19 cellular contexts compared by ENCODE assay signal in the genomic region with DNA sequence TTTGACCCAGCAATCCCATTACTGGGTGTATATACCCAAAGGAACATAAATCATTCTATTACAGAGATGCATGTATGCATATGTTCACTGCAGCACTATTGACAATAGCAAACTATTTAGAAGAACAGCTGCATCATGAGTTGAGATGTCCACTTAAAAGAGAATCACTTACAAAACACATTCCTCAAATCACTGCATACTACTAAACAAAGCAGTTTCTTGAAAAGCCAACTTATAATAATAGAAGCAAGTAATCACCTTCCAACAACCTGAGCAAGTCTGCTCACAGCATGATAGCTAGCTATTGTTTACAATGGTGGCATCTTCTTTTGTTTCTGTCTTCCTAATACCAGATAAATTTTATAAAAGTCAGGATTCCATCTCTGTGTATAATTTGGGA.
A peak's percentile ranks its signal among the peaks of the same experiment; 100 is the strongest.
DNase-seq lines count a peak whose midpoint lies in the region; FAIRE-seq and TF ChIP-seq lines count a peak whose summit lies in the region.
"Had no signal": no experiment of that assay in that cellular context is flagged by ENCODE, and none has a peak within 500 bp of the region (broad histone marks: within the 10 kb centered on the region; RNA-seq: fewer than 3 reads in every experiment).

No MANE protein-coding gene starts in this region.

- BruUV-seq in mammary epithelial cell (replicated peaks; lab: Mats Ljungman, UMichigan), result no TSS peak
- BruUV-seq in MCF 10A (replicated peaks; lab: Mats Ljungman, UMichigan), result no TSS peak

- no peak overlapping the region for H3K27ac Mint-ChIP-seq in MCF 10A (ENCODE audit: low read depth, unreplicated experiment)
- H3K27ac Mint-ChIP-seq: CD4-positive, alpha-beta memory T cell had no signal

- H2BK20ac ChIP-seq in H1 (ENCODE audit: low read length), result no peak overlapping the region; the same call in 1 of the 2 replicates

- H3K79me1 ChIP-seq in H1 (ENCODE audit: low read depth, low read length) (no peaks in the 10 kb centered on the region), mesendoderm (ENCODE audit: low read length) (no peaks in the 10 kb centered on the region)

- in situ Hi-C loops in mammary epithelial cell (cut with MboI; ENCODE audit: low sequenced_read_pairs in 2 of 2), result no loop called here

- H3K23ac ChIP-seq in H1 (ENCODE audit: insufficient read length) (no peak overlapping the region), mesendoderm (ENCODE audit: low read length) (no peak overlapping the region)

- no peaks in the 10 kb centered on the region for H3K27me3 Mint-ChIP-seq in MCF 10A (ENCODE audit: insufficient read depth, unreplicated experiment)
- H3K27me3 Mint-ChIP-seq: CD4-positive, alpha-beta memory T cell had no signal

- CTCF ChIA-PET in mammary epithelial cell (lab: Charles Lee; ENCODE audit: low non-redundant PET) (no interaction called here), MCF 10A (lab: Yijun Ruan, JAX) (interaction anchor here (0.8 to 1.5 kb wide), 3 partner anchors 421 to 609 kb away, joined by 3 to 5 read pairs (median 5); no protein-coding TSS in a partner anchor), H1 (lab: Charles Lee; ENCODE audit: partially characterized antibody) (interaction anchor here (1.0 to 2.1 kb wide), 3 partner anchors 12 to 38 kb away, joined by 3 to 5 read pairs (median 5); no protein-coding TSS in a partner anchor)

- H2BK5ac ChIP-seq in H1 (ENCODE audit: low read depth, low read length) (no peak overlapping the region), mesendoderm (ENCODE audit: low read length) (no peak overlapping the region)

- H3K36me3 ChIP-seq in mammary epithelial cell (ENCODE audit: insufficient read depth, low read length) (no peaks in the 10 kb centered on the region), H1 (ENCODE audit: control insufficient read depth in 2 of 4, insufficient read depth in 4 of 4, low read length in 3 of 4) (no peaks in the 10 kb centered on the region), mesendoderm (ENCODE audit: control insufficient read depth, insufficient read depth, low read length) (no peaks in the 10 kb centered on the region), SJCRH30 (no peaks in the 10 kb centered on the region)
- H3K36me3 ChIP-seq: HAP-1 had no signal

- H3K4me3 ChIP-seq in mammary epithelial cell (replicated peaks in 1 of 3; ENCODE audit: insufficient read depth in 1 of 3, low read depth in 2 of 3, low read length in 3 of 3), result no peak overlapping the region
- no peak overlapping the region for H3K4me3 ChIP-seq in H1 (ENCODE audit: extremely low read depth in 1 of 4, insufficient read depth in 2 of 4, low read depth in 3 of 4, low read length in 4 of 4)
- no peak overlapping the region for H3K4me3 ChIP-seq in mesendoderm (ENCODE audit: low read length)
- no peak overlapping the region for H3K4me3 ChIP-seq in SJCRH30
- H3K4me3 ChIP-seq: A549, HAP-1 had no signal

- peaks cover 13% of the 10 kb centered on the region for H3K4me1 Mint-ChIP-seq in MCF 10A (ENCODE audit: insufficient read depth, unreplicated experiment)
- H3K4me1 Mint-ChIP-seq: CD4-positive, alpha-beta memory T cell had no signal

- H3K4me1 ChIP-seq in mammary epithelial cell (ENCODE audit: insufficient read depth, low read length) (peaks cover 30% of the 10 kb centered on the region), H1 (replicated peaks in 1 of 4; ENCODE audit: control insufficient read depth in 3 of 4, insufficient read depth in 4 of 4, low read length in 3 of 4) (peaks cover 6 to 16% (median 11%) of the 10 kb centered on the region in 4 experiments; a peak in 5 of 7 replicates), mesendoderm (ENCODE audit: control insufficient read depth, low read depth, low read length) (peaks cover 5% of the 10 kb centered on the region), SJCRH30 (no peaks in the 10 kb centered on the region)
- H3K4me1 ChIP-seq: A549, HAP-1 had no signal

- H3K9me3 ChIP-seq in mammary epithelial cell (replicated peaks; ENCODE audit: insufficient read depth, low read length) (no peaks in the 10 kb centered on the region), H1 (ENCODE audit: insufficient read depth in 2 of 2, low read depth in 1 of 2, low read length in 1 of 2) (no peaks in the 10 kb centered on the region), SJCRH30 (replicated peaks) (no peaks in the 10 kb centered on the region)
- H3K9me3 ChIP-seq: A549, HAP-1 had no signal

- no peak for TF ChIP-seq RAD21 in H1 (IDR thresholded peaks at IDR 0.05 in 1 of 2, conservative IDR thresholded peaks at IDR 0.05 in 1 of 2; ENCODE audit: low read depth in 2 of 2, low read length in 2 of 2)

- H4K91ac ChIP-seq in H1 (replicated peaks; ENCODE audit: insufficient read length, low read length), result no peak overlapping the region

- no peak overlapping the region for H3K4ac ChIP-seq in H1 (replicated peaks; ENCODE audit: insufficient read length, low read depth, low read length)
- H3K4ac ChIP-seq in mesendoderm (ENCODE audit: low read depth, low read length), result no peak overlapping the region

- H3K56ac ChIP-seq in H1 (replicated peaks; ENCODE audit: insufficient read length, low read depth, low read length) (no peak overlapping the region), mesendoderm (ENCODE audit: low read length) (no peak overlapping the region)

- no peaks in the 10 kb centered on the region for H4K20me1 ChIP-seq in mammary epithelial cell (ENCODE audit: insufficient read depth, low read length)
- H4K20me1 ChIP-seq in H1 (replicated peaks in 1 of 2; ENCODE audit: control insufficient read depth in 1 of 2, insufficient read depth in 2 of 2, low read length in 2 of 2), result no peaks in the 10 kb centered on the region

- H2BK120ac ChIP-seq in H1 (replicated peaks; ENCODE audit: low read depth, low read length) (no peak overlapping the region), mesendoderm (ENCODE audit: low read depth, low read length) (no peak overlapping the region)

- POLR2A ChIA-PET in MCF 10A (lab: Yijun Ruan, JAX), result no interaction called here
- POLR2A ChIA-PET in H1 (lab: Charles Lee; ENCODE audit: partially characterized antibody), result interaction anchor here (1.2 kb wide), 1 partner anchor 296 kb away, joined by 3 read pairs; no protein-coding TSS in a partner anchor

- no peak for TF ChIP-seq EP300 in H1 (IDR thresholded peaks at IDR 0.05; ENCODE audit: borderline replicate concordance in 1 of 2, low read depth in 2 of 2, low read length in 2 of 2)

- peak overlapping the region; percentile 24 for H2AFZ ChIP-seq in mammary epithelial cell (ENCODE audit: low read depth, low read length)
- no peak overlapping the region for H2AFZ ChIP-seq in H1 (ENCODE audit: low read length)

- H3K27ac ChIP-seq in mammary epithelial cell (ENCODE audit: insufficient read depth, low read depth, low read length) (no peak overlapping the region), H1 (ENCODE audit: low read depth, low read length) (no peak overlapping the region), mesendoderm (ENCODE audit: low read depth, low read length) (no peak overlapping the region), SJCRH30 (no peak overlapping the region)
- H3K27ac ChIP-seq: 22Rv1, A549, C4-2B had no signal

- dilution Hi-C loops in mammary epithelial cell (cut with HindIII; ENCODE audit: low sequenced_read_pairs), result no loop called here

- H3K23me2 ChIP-seq in H1 (ENCODE audit: low read depth, low read length), result no peaks in the 10 kb centered on the region

- no peak overlapping the region for H2AK5ac ChIP-seq in H1 (ENCODE audit: low read depth, low read length)
- H2AK5ac ChIP-seq in mesendoderm (ENCODE audit: low read length), result no peak overlapping the region

- H3K9ac ChIP-seq in mammary epithelial cell (ENCODE audit: insufficient read depth, low read length), result no peak overlapping the region
- H3K9ac ChIP-seq in H1 (replicated peaks in 1 of 4; ENCODE audit: extremely low read depth in 1 of 4, low read depth in 3 of 4, low read length in 3 of 4), result no peak overlapping the region
- H3K9ac ChIP-seq in mesendoderm (ENCODE audit: low read length), result no peak overlapping the region

- H3K18ac ChIP-seq in H1 (ENCODE audit: extremely low read depth, low read length), result no peak overlapping the region
- H3K18ac ChIP-seq in mesendoderm (ENCODE audit: low read length), result no peak overlapping the region

- H3K27me3 ChIP-seq in mammary epithelial cell (ENCODE audit: insufficient read depth, low read length), result no peaks in the 10 kb centered on the region
- no peaks in the 10 kb centered on the region for H3K27me3 ChIP-seq in H1 (replicated peaks in 1 of 4; ENCODE audit: control insufficient read depth in 3 of 4, extremely low read depth in 1 of 4, insufficient read depth in 3 of 4, low read length in 3 of 4)
- no peaks in the 10 kb centered on the region for H3K27me3 ChIP-seq in mesendoderm (ENCODE audit: insufficient read depth, low read length, poor library complexity)
- H3K27me3 ChIP-seq in SJCRH30, result no peaks in the 10 kb centered on the region

- no peak for TF ChIP-seq POLR2A in H1 (IDR thresholded peaks at IDR 0.05; ENCODE audit: control extremely low read depth in 1 of 2, low read depth in 2 of 2, low read length in 2 of 2)

- H4K8ac ChIP-seq in H1 (ENCODE audit: extremely low read depth, insufficient read depth, low read length) (no peak overlapping the region), mesendoderm (ENCODE audit: low read depth, low read length) (no peak overlapping the region)

- H3K4me3 Mint-ChIP-seq in MCF 10A (ENCODE audit: unreplicated experiment), result no peak overlapping the region
- H3K4me3 Mint-ChIP-seq: CD4-positive, alpha-beta memory T cell had no signal

- no peak overlapping the region for H3K14ac ChIP-seq in H1 (ENCODE audit: insufficient read length)

- H3K4me2 ChIP-seq in mammary epithelial cell (ENCODE audit: insufficient read depth, low read depth, low read length) (no peak overlapping the region), H1 (ENCODE audit: insufficient read depth in 1 of 2, low read depth in 2 of 2, low read length in 2 of 2) (no peak overlapping the region), mesendoderm (ENCODE audit: low read length) (no peak overlapping the region)
- H3K4me2 ChIP-seq: A549 had no signal

- H4K5ac ChIP-seq in H1 (ENCODE audit: insufficient read length, low read depth, low read length) (no peak overlapping the region), mesendoderm (ENCODE audit: low read length) (no peak overlapping the region)

- FAIRE-seq in H1 (lab: Jason Lieb, UNC), result peak; percentile 7
- FAIRE-seq: A549 had no signal

- no peaks in the 10 kb centered on the region for H3K9me3 Mint-ChIP-seq in MCF 10A (ENCODE audit: unreplicated experiment)

- peak overlapping the region; percentile 64; the same call in 1 of the 2 replicates for H2BK12ac ChIP-seq in H1 (ENCODE audit: low read depth, low read length)

- H3K36me3 Mint-ChIP-seq in MCF 10A (ENCODE audit: insufficient read depth, unreplicated experiment), result peaks cover 7% of the 10 kb centered on the region
- H3K36me3 Mint-ChIP-seq: CD4-positive, alpha-beta memory T cell had no signal

- DNase-seq in mammary epithelial cell, result no peak
- no peak for DNase-seq in MCF 10A (ENCODE audit: unreplicated experiment)
- no peak for DNase-seq in H1 (ENCODE audit: low read depth in 1 of 2, low spot score in 2 of 2)
- no peak for DNase-seq in mesendoderm
- no peak for DNase-seq in NCI-H774 (lab: John Stamatoyannopoulos, UW)
- DNase-seq in activated T-cell treated with anti-CD3 and anti-CD28 coated beads, Interleukin-2, amount 50 U/mL, for 48 hours, result no peak
- no peak for DNase-seq in SJCRH30
- DNase-seq in stimulated activated CD4-positive, alpha-beta T cell treated with anti-CD3 and anti-CD28 coated beads, Interleukin-12 subunit alpha, Interleukin-12 subunit beta, amount 100 ng/mL, for 4 hours, result no peak
- DNase-seq: AML-193; CD4-positive, alpha-beta memory T cell; DMS153; DMS79 treated with DMSO at 0.1 percent for 48 hours; GF-D8; GOT3; IMR-90 had no signal

- H3K79me2 ChIP-seq in mammary epithelial cell (ENCODE audit: insufficient read depth, low read length) (no peaks in the 10 kb centered on the region), H1 (ENCODE audit: control insufficient read depth in 1 of 2, insufficient read depth in 2 of 2, low read length in 2 of 2) (no peaks in the 10 kb centered on the region), mesendoderm (ENCODE audit: control insufficient read depth, insufficient read depth, low read length) (no peaks in the 10 kb centered on the region)

- intact Hi-C loops in mammary epithelial cell (cut with micrococcal nuclease) (no loop called here), MCF 10A (cut with micrococcal nuclease) (no loop called here)

- H2BK15ac ChIP-seq in H1 (ENCODE audit: low read length) (no peak overlapping the region), mesendoderm (replicated peaks; ENCODE audit: low read depth) (peak overlapping the region; percentile 37)

- TF ChIP-seq CTCF in mammary epithelial cell (conservative IDR thresholded peaks at IDR 0.05 in 1 of 2, IDR thresholded peaks at IDR 0.05 in 1 of 2; ENCODE audit: extremely low read depth in 1 of 2, insufficient read depth in 1 of 2, low read depth in 1 of 2, low read length in 2 of 2) (no peak), MCF 10A (IDR thresholded peaks at IDR 0.05; ENCODE audit: unreplicated experiment) (no peak), H1 (IDR thresholded peaks at IDR 0.05; ENCODE audit: control extremely low read depth in 1 of 3, insufficient read depth in 1 of 3, low read depth in 1 of 3, low read length in 3 of 3) (no peak)
